9 cellular contexts compared by ENCODE assay signal in the genomic region with DNA sequence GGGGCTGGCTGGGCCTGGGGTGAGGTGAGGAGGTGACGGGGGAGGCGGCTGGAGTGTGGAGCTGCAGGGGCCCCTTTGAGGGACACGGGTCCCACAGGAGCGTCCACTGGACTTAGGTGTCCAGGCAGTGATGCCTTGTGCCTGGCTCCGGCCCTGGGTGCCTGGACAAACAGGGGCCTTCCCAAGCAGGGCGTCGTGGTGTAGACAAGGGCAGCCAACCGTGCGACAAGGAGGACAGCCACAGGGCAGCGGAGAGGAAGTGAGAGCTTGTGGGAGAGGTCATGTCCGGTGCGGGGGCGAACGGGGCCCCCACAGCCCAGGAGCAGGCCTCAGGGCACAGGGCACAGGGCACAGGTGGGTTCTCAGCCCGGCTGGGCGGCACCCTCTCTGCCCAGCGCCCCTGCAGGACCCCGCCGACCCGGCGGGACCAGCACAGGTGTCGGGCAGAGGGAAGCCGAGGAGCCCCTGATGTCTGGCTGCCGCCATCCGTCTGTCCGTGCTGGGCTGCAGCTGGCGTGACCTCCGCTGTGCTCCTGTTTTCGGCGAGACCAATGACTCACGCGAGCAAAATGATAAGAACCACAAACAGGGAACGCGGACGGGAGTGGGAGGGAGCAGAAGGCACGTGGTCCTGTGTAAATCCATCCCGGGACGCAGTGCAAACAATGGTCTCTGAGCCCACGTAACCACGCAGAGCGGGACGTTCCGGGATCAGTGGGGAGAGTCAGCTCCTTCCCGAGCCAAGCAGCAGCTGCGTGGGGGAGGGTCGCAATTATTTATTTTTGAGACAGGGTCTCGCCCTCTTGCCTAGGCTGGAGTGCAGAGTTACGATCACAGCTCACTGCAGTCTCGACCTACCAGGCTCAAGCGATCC. TPM values are rescaled to one million over a fixed set of nuclear protein-coding genes. Genes with fewer than 3 reads are reported as not detected.
DNase-seq lines count a peak whose midpoint lies in the region; ATAC-seq and TF ChIP-seq lines count a peak whose summit lies in the region.
"Had no signal": no experiment of that assay in that cellular context is flagged by ENCODE, and none has a peak within 500 bp of the region (broad histone marks: within the 10 kb centered on the region; RNA-seq: fewer than 3 reads in every experiment).

No MANE protein-coding gene starts in this region.

- no peaks in the 10 kb centered on the region for H3K9me3 ChIP-seq in SJCRH30 (replicated peaks)
- no peaks in the 10 kb centered on the region for H3K9me3 ChIP-seq in upper lobe of left lung

- H3K4me3 ChIP-seq in SJCRH30 (peak overlapping the region; percentile 45), upper lobe of left lung (peak overlapping the region in 2 of 4 donors; percentile 25 to 32)

- no peaks in the 10 kb centered on the region for H3K36me3 Mint-ChIP-seq in immature natural killer cell

- TF ChIP-seq EP300 in upper lobe of left lung (IDR thresholded peaks at IDR 0.05), result no peak

- no peak for TF ChIP-seq POLR2A in upper lobe of left lung (IDR thresholded peaks at IDR 0.05)

- peaks cover 0 to 2% (median 0%) of the 10 kb centered on the region in 3 donors for H3K27me3 Mint-ChIP-seq in immature natural killer cell (ENCODE audit: low read depth in 3 of 3)

- H3K9me3 Mint-ChIP-seq in immature natural killer cell, result no peaks in the 10 kb centered on the region

- 46 to 54% methylated on average over 19 to 44 of the region's 50 CpGs for WGBS in upper lobe of left lung, 2 donors

- no peak overlapping the region for H3K27ac Mint-ChIP-seq in immature natural killer cell

- peak overlapping the region; percentile 53 for H3K27ac ChIP-seq in SJCRH30
- peak overlapping the region in 1 of 4 donors; percentile 18 for H3K27ac ChIP-seq in upper lobe of left lung

- H3K36me3 ChIP-seq in SJCRH30 (no peaks in the 10 kb centered on the region), upper lobe of left lung (no peaks in the 10 kb centered on the region)

- H3K4me1 ChIP-seq in SJCRH30, result peaks cover 36% of the 10 kb centered on the region
- H3K4me1 ChIP-seq in upper lobe of left lung, result peaks cover 3 to 14% (median 12%) of the 10 kb centered on the region in 4 donors

- no peak for TF ChIP-seq CTCF in upper lobe of left lung (IDR thresholded peaks at IDR 0.05)

- DNase-seq in SJCRH30 (peak; percentile 77 to 81), islet precursor cell (peak; percentile 64), upper lobe of left lung (peak; percentile 48 to 84), immature natural killer cell (no peak), medulla oblongata (ENCODE audit: extremely low spot score) (no peak), DMS114 treated with DMSO at 0.1 percent for 48 hours (lab: John Stamatoyannopoulos, UW; ENCODE audit: unreplicated experiment) (no peak)

- H3K27me3 ChIP-seq in SJCRH30 (no peaks in the 10 kb centered on the region), upper lobe of left lung (no peaks in the 10 kb centered on the region)

- no peak overlapping the region for H3K4me3 Mint-ChIP-seq in immature natural killer cell

- no peaks in the 10 kb centered on the region for H3K4me1 Mint-ChIP-seq in immature natural killer cell

- ATAC-seq in GM18861 (IDR thresholded peaks at IDR 0.05; ENCODE audit: unreplicated experiment) (peak; percentile 70), HG02870 (IDR thresholded peaks at IDR 0.05; ENCODE audit: unreplicated experiment) (peak; percentile 73), upper lobe of left lung (ENCODE audit: low FRiP score in 2 of 2) (peak; percentile 56 to 87)

RNA-seq across cellular contexts. Expression of a gene that starts 49.1 kb away (rescaled TPM):
- 7.1 and 9.9 TPM in 2 replicates for total RNA-seq in SJCRH30 (2014; rRNA removed; shearing (Covaris generic))
- 10 to 100 TPM in 5 of 6 donors, 1 to 10 TPM in 1; 7.7 to 30.0 (median 16.1) TPM for total RNA-seq in upper lobe of left lung
- polyA plus RNA-seq in immature natural killer cell, result 1 to 10 TPM in 1 of 3 donors, under 1 TPM in 1, not detected in 1; 0.38 to 1.1 TPM
- total RNA-seq: activated CD8-positive, alpha-beta memory T cell treated with anti-CD3 and anti-CD28 coated beads for 36 hours had no signal

Comparison
In these comparisons a context has a peak if more than half of its experiments do, and no peak if none do; other contexts are left out.
1. DNase-seq: peak in SJCRH30 (2 of 2), islet precursor cell (single experiment) and upper lobe of left lung (2 of 2); none in immature natural killer cell (0 of 3), medulla oblongata (single experiment) and DMS114 treated with DMSO at 0.1 percent for 48 hours (single experiment).
2. Peak in every context shown above with its lines, with median percentiles within 50 percentile points of each other: ATAC-seq.